13 cellular contexts compared by ENCODE assay signal in the genomic region with DNA sequence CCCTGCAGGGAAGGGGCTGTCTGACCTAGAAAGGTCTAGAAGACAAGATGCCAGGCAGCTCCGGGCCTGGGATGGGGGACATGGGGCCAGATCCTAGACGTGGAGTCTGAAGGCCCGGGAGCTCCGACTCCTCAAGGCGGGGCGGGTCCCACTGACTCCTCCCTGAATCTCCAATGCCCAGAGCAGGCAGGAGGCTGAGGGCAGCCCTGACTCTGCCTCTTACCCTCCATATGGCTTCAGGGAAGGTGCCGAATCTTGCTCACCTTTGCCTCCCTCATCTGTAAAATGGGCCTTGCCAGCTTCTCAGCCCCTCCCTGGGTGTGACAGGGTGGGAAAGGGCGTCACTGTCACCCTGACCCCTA. TPM values are rescaled to one million over a fixed set of nuclear protein-coding genes. Genes with fewer than 3 reads are reported as not detected.
DNase-seq lines count a peak whose midpoint lies in the region; ATAC-seq and TF ChIP-seq lines count a peak whose summit lies in the region.
"Had no signal": no experiment of that assay in that cellular context is flagged by ENCODE, and none has a peak within 500 bp of the region (broad histone marks: within the 10 kb centered on the region; RNA-seq: fewer than 3 reads in every experiment).

No MANE protein-coding gene starts in this region.

- ATAC-seq in psoas muscle = no peak
- ATAC-seq in HG03108 (IDR thresholded peaks at IDR 0.05; ENCODE audit: unreplicated experiment) = no peak

- intact Hi-C loops in psoas muscle (cut with DNase I) = no loop called here

- DNase-seq in AG04450 (ENCODE audit: low read depth, low spot score) (no peak), NCI-H226 (peak; percentile 39), fibroblast of the aortic adventitia (ENCODE audit: low read depth) (peak; percentile 61), psoas muscle (no peak), GM10248 (ENCODE audit: extremely low spot score) (no peak), NCI-H524 (lab: John Stamatoyannopoulos, UW) (no peak), SW 1271 (lab: John Stamatoyannopoulos, UW) (no peak)
- DNase-seq: anterior cingulate cortex, MM.1S, NCI-H446 treated with DMSO at 0.1 percent for 48 hours, SIG-M5 had no signal

- no peaks in the 10 kb centered on the region; the same call in 1 of the 2 replicates for H3K9me3 ChIP-seq in AG04450 (ENCODE audit: control insufficient read depth, insufficient read depth, low read length)
- H3K9me3 ChIP-seq in psoas muscle = no peaks in the 10 kb centered on the region

- POLR2A ChIA-PET in AG04450 (lab: Yijun Ruan, JAX) (interaction anchor here (0.8 to 3.6 kb wide), 5 partner anchors 13 to 62 kb away, joined by 3 to 24 read pairs (median 4); a partner anchor contains a TSS), GM10248 (lab: Yijun Ruan, JAX) (no interaction called here)

- H3K27ac ChIP-seq in AG04450 (ENCODE audit: low read depth, low read length) (peak overlapping the region; percentile 31), psoas muscle (peak overlapping the region; percentile 36)
- H3K27ac ChIP-seq: C4-2B had no signal

- H3K4me3 ChIP-seq in AG04450 (ENCODE audit: low read depth, low read length) (no peak overlapping the region), fibroblast of the aortic adventitia (ENCODE audit: low read depth, low read length) (no peak overlapping the region), psoas muscle (no peak overlapping the region)

- H3K36me3 ChIP-seq in psoas muscle (ENCODE audit: insufficient read depth in 1 of 2, low read depth in 1 of 2) = no peaks in the 10 kb centered on the region

- WGBS in psoas muscle, 3 donors = 76 to 89% (median 84%) methylated on average over 6 to 8 of the region's 8 CpGs

- CTCF ChIA-PET in AG04450 (lab: Charles Lee) (interaction anchor here (1.4 kb wide), 2 partner anchors 16 to 17 kb away, joined by 5 to 7 read pairs; no protein-coding TSS in a partner anchor), GM10248 (lab: Yijun Ruan, JAX) (interaction anchor here (8.3 kb wide), 1 partner anchor 17 kb away, joined by 100 read pairs; no protein-coding TSS in a partner anchor)

- TF ChIP-seq CTCF in AG04450 (IDR thresholded peaks at IDR 0.05; ENCODE audit: low read depth, low read length) (no peak), fibroblast of the aortic adventitia (IDR thresholded peaks at IDR 0.05; ENCODE audit: insufficient read depth, low read length) (no peak), psoas muscle (IDR thresholded peaks at IDR 0.05) (no peak), GM10248 (IDR thresholded peaks at IDR 0.05; ENCODE audit: control extremely low read depth, extremely low read depth, low read depth, missing control alignments) (no peak)

- H3K27me3 ChIP-seq in AG04450 (ENCODE audit: control insufficient read depth, insufficient read depth, low read length) (no peaks in the 10 kb centered on the region), psoas muscle (ENCODE audit: insufficient read depth in 3 of 3, low read length in 2 of 3) (no peaks in the 10 kb centered on the region)

- H3K4me1 ChIP-seq in psoas muscle = peaks cover 9% of the 10 kb centered on the region

RNA-seq across cellular contexts. Expression of a gene that starts 14.8 kb away (rescaled TPM):
- 19.1 and 27.8 TPM in 2 replicates for polyA plus RNA-seq in AG04450 (2011; rRNA removed)
- polyA minus RNA-seq in AG04450 (2011; rRNA and poly(A)+ RNA removed) = 11.2 and 13.0 TPM in 2 replicates
- 130 and 136 TPM in 2 replicates for total RNA-seq in fibroblast of the aortic adventitia (ENCODE audit: low replicate concordance)
- 1 to 10 TPM; 3.0 to 3.6 (median 3.4) TPM for total RNA-seq in psoas muscle
- polyA plus RNA-seq in psoas muscle = 1 to 10 TPM; 2.0 to 3.8 (median 3.3) TPM

RNA-seq across cellular contexts. Expression of a gene that starts 30.0 kb away (rescaled TPM):
- 7.0 TPM in 2 replicates for polyA plus RNA-seq in AG04450 (2011; rRNA removed)
- 14.9 and 17.5 TPM in 2 replicates for polyA minus RNA-seq in AG04450 (2011; rRNA and poly(A)+ RNA removed)
- 16.7 and 26.7 TPM in 2 replicates for total RNA-seq in fibroblast of the aortic adventitia (ENCODE audit: low replicate concordance)
- total RNA-seq in psoas muscle = 1 to 10 TPM; 5.2 to 7.9 (median 7.2) TPM
- polyA plus RNA-seq in psoas muscle = 1 to 10 TPM; 3.4 to 5.8 (median 3.9) TPM

RNA-seq across cellular contexts. Expression of a gene that starts 35.3 kb away (rescaled TPM):
- polyA plus RNA-seq in AG04450 (2011; rRNA removed) (18.4 and 23.8 TPM in 2 replicates), psoas muscle (100 to 1,000 TPM; 144 to 163 (median 160) TPM)
- polyA minus RNA-seq in AG04450 (2011; rRNA and poly(A)+ RNA removed) = 5.6 and 8.6 TPM in 2 replicates
- total RNA-seq in fibroblast of the aortic adventitia (ENCODE audit: low replicate concordance) (5.0 and 20.2 TPM in 2 replicates), psoas muscle (10 to 100 TPM; 60.5 to 84.2 (median 70.7) TPM)

RNA-seq across cellular contexts. Expression of a gene that starts 39.2 kb away (rescaled TPM):
- 32.1 and 32.8 TPM in 2 replicates for polyA plus RNA-seq in AG04450 (2011; rRNA removed)
- 30.9 and 31.1 TPM in 2 replicates for polyA minus RNA-seq in AG04450 (2011; rRNA and poly(A)+ RNA removed)
- total RNA-seq in fibroblast of the aortic adventitia (ENCODE audit: low replicate concordance) = 33.3 and 44.0 TPM in 2 replicates
- total RNA-seq in psoas muscle = 100 to 1,000 TPM in 1 of 4 donors, 10 to 100 TPM in 3; 77.4 to 110 (median 80.5) TPM
- 100 to 1,000 TPM in 1 of 3 donors, 10 to 100 TPM in 2; 68.0 to 104 (median 95.9) TPM for polyA plus RNA-seq in psoas muscle

Comparison
In these comparisons a context has a peak if more than half of its experiments do, and no peak if none do; other contexts are left out.
1. DNase-seq: peak in NCI-H226 (single experiment) and fibroblast of the aortic adventitia (single experiment); none in AG04450 (single experiment), psoas muscle (0 of 2), GM10248 (single experiment), NCI-H524 (0 of 2) and SW 1271 (0 of 2).
2. RNA of a gene that starts 14.8 kb away (total RNA-seq): 130 to 136 TPM in fibroblast of the aortic adventitia; 3.0 to 3.6 TPM in psoas muscle; every median in the first group is over 10 times any median in the second.